Comparison of ENCODE assay signal across 27 cellular contexts in the genomic region with DNA sequence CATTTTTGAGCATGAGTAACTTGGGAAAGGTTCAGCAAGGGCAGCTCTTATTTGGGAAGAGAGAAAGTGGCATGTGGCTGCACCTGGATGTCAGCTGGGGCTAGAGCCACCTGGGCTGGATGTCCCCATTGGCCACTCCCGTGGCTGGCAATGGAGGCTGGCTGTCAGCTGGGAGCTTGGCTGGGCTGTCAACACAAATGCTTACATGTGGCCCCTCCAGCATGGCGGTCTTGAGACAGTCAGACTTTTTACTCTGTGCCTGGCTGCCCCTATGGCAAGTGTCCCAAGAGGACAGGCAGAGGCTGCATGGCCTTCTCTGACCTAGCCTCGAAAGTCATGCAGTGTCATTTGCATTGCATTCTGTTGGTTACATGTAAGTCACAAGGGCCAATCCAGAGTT.
"Had no signal": no experiment of that assay in that cellular context is flagged by ENCODE, and none has a peak within 500 bp of the region (broad histone marks: within the 10 kb centered on the region; RNA-seq: fewer than 3 reads in every experiment).

No MANE protein-coding gene starts in this region.

- H3K27me3 Mint-ChIP-seq: activated naive CD8-positive, alpha-beta T cell; memory B cell; T-cell had no signal

- H3K4me1 ChIP-seq: neural progenitor cell had no signal

- FAIRE-seq: astrocyte, endometrium, islet of Langerhans had no signal

- H3K27ac Mint-ChIP-seq: dendritic cell treated with granulocyte-macrophage colony-stimulating factor and Interleukin-4, amounts not matched to agents 40 ng/mL and 50 ng/mL, for 4 days; natural killer cell; neural progenitor cell; T-helper 2 cell treated with Interferon-gamma antibody and Interleukin-4, amounts not matched to agents 5 μg/mL and 100 μg/mL, for 36 hours had no signal

- H3K36me3 ChIP-seq: adrenal gland, esophagus squamous epithelium, neural progenitor cell, suprapubic skin, tibial artery had no signal

- H3K27me3 ChIP-seq: adrenal gland, esophagus squamous epithelium, tibial artery had no signal

- H3K4me2 ChIP-seq: neural progenitor cell, smooth muscle cell had no signal

- H2AFZ ChIP-seq: neural progenitor cell had no signal

- H3K4me3 ChIP-seq: adrenal gland, esophagus squamous epithelium, neural progenitor cell, smooth muscle cell, suprapubic skin, tibial artery had no signal

- H3K4me1 Mint-ChIP-seq: neural progenitor cell had no signal

- H3K9ac ChIP-seq: neural progenitor cell had no signal

- H3K36me3 Mint-ChIP-seq: memory B cell, T-cell had no signal

- DNase-seq: activated CD4-positive, alpha-beta T cell treated with anti-CD3 and anti-CD28 coated beads for 4 hours; activated CD4-positive, alpha-beta T cell treated with anti-CD3 and anti-CD28 coated beads, Interleukin-2, amount 50 U/mL, for 4 hours; activated effector memory CD4-positive, alpha-beta T cell treated with Interleukin-2 at 50 U/mL for 16 hours; activated naive CD4-positive, alpha-beta T cell treated with Interleukin-2 at 50 U/mL for 16 hours; adrenal gland; central memory CD4-positive, alpha-beta T cell; effector CD4-positive, alpha-beta T cell; esophagus squamous epithelium; foreskin melanocyte; natural killer cell; occipital lobe; stimulated activated CD4-positive, alpha-beta T cell treated with anti-CD3 and anti-CD28 coated beads, Interleukin-15, amount 100 ng/mL, for 24 hours; stimulated activated CD4-positive, alpha-beta T cell treated with anti-CD3 and anti-CD28 coated beads, Interleukin-2, amount 100 ng/mL, for 24 hours; stimulated activated naive CD4-positive, alpha-beta T cell; T-cell; tibial artery had no signal

- H3K9me3 ChIP-seq: suprapubic skin had no signal

- ATAC-seq: natural killer cell, T-cell had no signal

- H3K27ac ChIP-seq: adrenal gland, epithelial cell of prostate, esophagus squamous epithelium, neural progenitor cell, suprapubic skin, tibial artery had no signal

- H3K4me3 Mint-ChIP-seq: activated naive CD8-positive, alpha-beta T cell; dendritic cell treated with granulocyte-macrophage colony-stimulating factor and Interleukin-4, amounts not matched to agents 40 ng/mL and 50 ng/mL, for 4 days; memory B cell; natural killer cell; neural progenitor cell; T-cell; T-helper 2 cell treated with Interferon-gamma antibody and Interleukin-4, amounts not matched to agents 5 μg/mL and 100 μg/mL, for 36 hours had no signal
